In the genomic region with DNA sequence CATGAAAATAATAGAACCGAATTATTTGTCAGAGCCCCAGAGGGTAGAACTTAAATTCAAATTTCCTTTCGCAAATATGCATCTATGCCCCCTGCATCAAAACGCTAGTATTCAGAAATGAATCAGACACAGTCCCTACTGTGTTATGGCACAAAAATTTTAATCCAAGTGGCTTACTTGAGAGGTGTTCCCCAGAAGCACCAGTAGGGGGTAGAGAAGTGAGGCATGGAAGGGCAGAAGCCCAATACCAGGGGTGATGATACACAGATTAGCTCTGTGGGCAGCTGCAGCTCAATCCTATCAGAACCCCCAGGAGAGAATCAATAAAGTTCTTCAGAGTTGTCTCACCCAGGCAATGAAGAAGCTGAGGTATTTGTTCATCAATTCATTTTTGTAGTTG, we compare ENCODE assay signal across 1 cellular context.
TF ChIP-seq lines count a peak whose summit lies in the region.

No MANE protein-coding gene starts in this region.

TF ChIP-seq in WTC11, 78 proteins besides CTCF, POLR2A, EP300 and RAD21 (continued from another document):
- no peak for TF ChIP-seq HMGXB4 (CRISPR knock-in tag; IDR thresholded peaks at IDR 0.05)
